27 cellular contexts compared by ENCODE assay signal in genomic region chr12:5874514-5874913, GRCh38.
"Had no signal": no experiment of that assay in that cellular context is flagged by ENCODE, and none has a peak within 500 bp of the region (broad histone marks: within the 10 kb centered on the region; RNA-seq: fewer than 3 reads in every experiment).

No MANE protein-coding gene starts in this region.

- H3K4me3 ChIP-seq: neural progenitor cell, pancreas, psoas muscle, right lobe of liver, sigmoid colon, stomach, thoracic aorta, thyroid gland, tibial nerve, upper lobe of left lung had no signal

- H3K27ac Mint-ChIP-seq: naive thymus-derived CD4-positive, alpha-beta T cell; natural killer cell; nephron; neural progenitor cell; progenitor cell of endocrine pancreas; stimulated activated effector memory CD8-positive, alpha-beta T cell treated with anti-CD3 and anti-CD28 coated beads, Interleukin-12 subunit alpha, Interleukin-12 subunit beta, amount 100 ng/mL, for 72 hours; stimulated activated naive B cell treated with anti-CD40 and anti-IgM and Interleukin-4, amounts not matched to agents 10 μg/mL and 1 μg/mL and 100 μg/mL, for 72 hours; stimulated activated naive CD8-positive, alpha-beta T cell treated with anti-CD3 and anti-CD28 coated beads, Interleukin-15, Interleukin-2, amounts not matched to agents 100 ng/mL and 50 ng/mL, for 24 hours had no signal

- H3K27ac ChIP-seq: neural progenitor cell, neutrophil, pancreas, psoas muscle, right lobe of liver, sigmoid colon, stomach, thoracic aorta, thyroid gland, tibial nerve, upper lobe of left lung had no signal

- H3K9me3 ChIP-seq: neutrophil, pancreas, psoas muscle, right lobe of liver, sigmoid colon, stomach, thoracic aorta, thyroid gland, tibial nerve, upper lobe of left lung had no signal

- H3K4me1 ChIP-seq: pancreas, psoas muscle, right lobe of liver, sigmoid colon, stomach, thyroid gland, tibial nerve, upper lobe of left lung had no signal

- H3K4me3 Mint-ChIP-seq: naive thymus-derived CD4-positive, alpha-beta T cell; natural killer cell; nephron; neural progenitor cell; stimulated activated effector memory CD8-positive, alpha-beta T cell treated with anti-CD3 and anti-CD28 coated beads, Interleukin-12 subunit alpha, Interleukin-12 subunit beta, amount 100 ng/mL, for 72 hours; stimulated activated naive B cell treated with anti-CD40 and anti-IgM and Interleukin-4, amounts not matched to agents 10 μg/mL and 1 μg/mL and 100 μg/mL, for 72 hours; stimulated activated naive CD8-positive, alpha-beta T cell treated with anti-CD3 and anti-CD28 coated beads, Interleukin-15, Interleukin-2, amounts not matched to agents 100 ng/mL and 50 ng/mL, for 24 hours had no signal

- H3K4me1 Mint-ChIP-seq: naive thymus-derived CD4-positive, alpha-beta T cell; natural killer cell; nephron; stimulated activated effector memory CD8-positive, alpha-beta T cell treated with anti-CD3 and anti-CD28 coated beads, Interleukin-12 subunit alpha, Interleukin-12 subunit beta, amount 100 ng/mL, for 72 hours; stimulated activated naive B cell treated with anti-CD40 and anti-IgM and Interleukin-4, amounts not matched to agents 10 μg/mL and 1 μg/mL and 100 μg/mL, for 72 hours had no signal

- H3K9ac ChIP-seq: neural progenitor cell had no signal

- H3K36me3 Mint-ChIP-seq: naive thymus-derived CD4-positive, alpha-beta T cell; natural killer cell; neural progenitor cell; stimulated activated effector memory CD8-positive, alpha-beta T cell treated with anti-CD3 and anti-CD28 coated beads, Interleukin-12 subunit alpha, Interleukin-12 subunit beta, amount 100 ng/mL, for 72 hours; stimulated activated naive B cell treated with anti-CD40 and anti-IgM and Interleukin-4, amounts not matched to agents 10 μg/mL and 1 μg/mL and 100 μg/mL, for 72 hours had no signal

- H3K27me3 ChIP-seq: neural progenitor cell, neutrophil, pancreas, right lobe of liver, sigmoid colon, thyroid gland, tibial nerve, upper lobe of left lung had no signal

- H3K9me3 Mint-ChIP-seq: naive thymus-derived CD4-positive, alpha-beta T cell; natural killer cell; nephron; stimulated activated effector memory CD8-positive, alpha-beta T cell treated with anti-CD3 and anti-CD28 coated beads, Interleukin-12 subunit alpha, Interleukin-12 subunit beta, amount 100 ng/mL, for 72 hours; stimulated activated naive B cell treated with anti-CD40 and anti-IgM and Interleukin-4, amounts not matched to agents 10 μg/mL and 1 μg/mL and 100 μg/mL, for 72 hours; stimulated activated naive CD8-positive, alpha-beta T cell treated with anti-CD3 and anti-CD28 coated beads, Interleukin-15, Interleukin-2, amounts not matched to agents 100 ng/mL and 50 ng/mL, for 24 hours had no signal

- H3K36me3 ChIP-seq: neural progenitor cell, neutrophil, pancreas, right lobe of liver, sigmoid colon, stomach, thoracic aorta, thyroid gland, tibial nerve had no signal

- DNase-seq: naive thymus-derived CD4-positive, alpha-beta T cell; natural killer cell; nucleus accumbens; pancreas; psoas muscle; right cardiac atrium; right lobe of liver; sigmoid colon; small intestine; stimulated activated CD4-positive, alpha-beta T cell treated with anti-CD3 and anti-CD28 coated beads, Interleukin-15, amount 100 ng/mL, for 24 hours; stimulated activated CD4-positive, alpha-beta T cell treated with anti-CD3 and anti-CD28 coated beads, Interleukin-2, amount 100 ng/mL, for 24 hours; stimulated activated CD4-positive, alpha-beta T cell treated with anti-CD3 and anti-CD28 coated beads, Interleukin-2, amount 100 ng/mL, for 48 hours; stimulated activated CD4-positive, alpha-beta T cell treated with anti-CD3 and anti-CD28 coated beads, Interleukin-4, amount 100 ng/mL, for 24 hours; stimulated activated naive B cell treated with anti-CD40 and anti-IgM and Interleukin-4, amounts not matched to agents 10 μg/mL and 1 μg/mL and 100 μg/mL, for 72 hours; stimulated activated naive CD4-positive, alpha-beta T cell treated with Interleukin-2 at 50 U/mL for 16 hours; stomach; thyroid gland; trophoblast cell had no signal
